In the genomic region with DNA sequence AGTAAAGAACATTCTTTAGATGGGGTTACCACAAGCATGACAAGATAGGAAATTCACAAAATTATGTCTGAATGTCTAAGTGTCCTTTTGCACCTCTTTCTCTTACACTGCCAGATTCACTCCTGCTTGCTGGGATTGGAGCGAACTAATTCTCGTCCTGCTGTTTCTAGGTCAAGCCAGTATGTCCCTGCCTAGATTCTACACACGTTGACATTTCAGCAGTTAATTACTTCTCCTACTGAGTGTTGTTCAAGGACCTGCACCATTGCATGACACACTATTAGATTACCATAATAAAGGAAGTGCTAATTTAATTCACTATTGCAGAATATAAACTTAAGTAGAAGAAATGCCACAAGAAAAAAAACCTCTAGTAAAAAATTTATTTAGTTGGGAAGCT, we compare ENCODE assay signal across 17 cellular contexts.
"Had no signal": no experiment of that assay in that cellular context is flagged by ENCODE, and none has a peak within 500 bp of the region (broad histone marks: within the 10 kb centered on the region; RNA-seq: fewer than 3 reads in every experiment).

No MANE protein-coding gene starts in this region.

- DNase-seq: Karpas-422, KBM-7, MG63, NCI-H1092 treated with DMSO at 0.1 percent for 48 hours, NCI-H1436, NCI-H187, NCI-H2029, NCI-H2081 treated with DMSO at 0.1 percent for 48 hours, NCI-H2227 treated with DMSO at 0.1 percent for 48 hours, NCI-H524, NCI-H526 treated with DMSO at 0.1 percent for 48 hours, NCI-H774, PC-3, SHP77 had no signal

- H3K4me3 ChIP-seq: MG63 had no signal

- H3K36me3 ChIP-seq: MG63 had no signal

- H3K27ac ChIP-seq: RWPE1 had no signal

- H3K27me3 ChIP-seq: MG63 had no signal

- ATAC-seq: Panc1, PC-3, SK-N-SH treated with all-trans-retinoic acid at 6 μM for 48 hours had no signal

- H3K9me3 ChIP-seq: MG63 had no signal
